Comparison of ENCODE assay signal across 18 cellular contexts in genomic region chr11:71431271-71431670, GRCh38.
"Had no signal": no experiment of that assay in that cellular context is flagged by ENCODE, and none has a peak within 500 bp of the region (broad histone marks: within the 10 kb centered on the region; RNA-seq: fewer than 3 reads in every experiment).

No MANE protein-coding gene starts in this region.

- H3K27me3 ChIP-seq: tibial artery had no signal

- DNase-seq: activated CD4-positive, alpha-beta T cell treated with anti-CD3 and anti-CD28 coated beads for 1 hour; activated naive CD4-positive, alpha-beta T cell; activated T-cell treated with anti-CD3 and anti-CD28 coated beads, Interleukin-2, amount 50 U/mL, for 1 hour; endodermal cell; immature natural killer cell; left ventricle myocardium superior; naive B cell; retina; stimulated activated CD4-positive, alpha-beta T cell treated with anti-CD3 and anti-CD28 coated beads, Interleukin-2, amount 100 ng/mL, for 48 hours; stimulated activated CD8-positive, alpha-beta memory T cell treated with anti-CD3 and anti-CD28 coated beads, Interleukin-4, amount 100 ng/mL, for 48 hours; stimulated activated naive CD4-positive, alpha-beta T cell; T-cell; tibial artery; WERI-Rb-1 had no signal

- H3K4me3 Mint-ChIP-seq: activated naive CD8-positive, alpha-beta T cell; endodermal cell; immature natural killer cell; naive B cell; neural crest cell; T-cell had no signal

- H3K27me3 Mint-ChIP-seq: activated naive CD8-positive, alpha-beta T cell; progenitor cell of endocrine pancreas had no signal

- H3K27ac Mint-ChIP-seq: activated naive CD8-positive, alpha-beta T cell; endodermal cell; immature natural killer cell; naive B cell; progenitor cell of endocrine pancreas; T-cell had no signal

- H3K9me3 Mint-ChIP-seq: immature natural killer cell, naive B cell, T-cell had no signal

- H3K27ac ChIP-seq: epithelial cell of prostate, tibial artery, WERI-Rb-1 had no signal

- H3K4me1 Mint-ChIP-seq: endodermal cell, T-cell had no signal

- H3K36me3 Mint-ChIP-seq: activated naive CD8-positive, alpha-beta T cell had no signal

- ATAC-seq: left ventricle myocardium superior, T-cell had no signal
